Comparison of ENCODE assay signal across 7 cellular contexts in genomic region chr7:5605266-5605665, GRCh38. TPM values are rescaled to one million over a fixed set of nuclear protein-coding genes. Genes with fewer than 3 reads are reported as not detected.
A peak's percentile ranks its signal among the peaks of the same experiment; 100 is the strongest.
DNase-seq lines count a peak whose midpoint lies in the region; ATAC-seq and TF ChIP-seq lines count a peak whose summit lies in the region.
"Not testable (repeated sequence)": the region's sequence is repeated elsewhere in the genome, so short reads cannot be mapped to it uniquely, and the experiment has no call there.

No MANE protein-coding gene starts in this region.

- not testable (repeated sequence) for TF ChIP-seq POLR2A in IMR-90 (IDR thresholded peaks at IDR 0.05; ENCODE audit: low read depth, low read length)

- no CpG with 5 or more reads among the region's 27 CpGs for WGBS in H9 (ENCODE audit: extremely low coverage, insufficient read length, low lambda C conversion rate)
- WGBS in IMR-90 (ENCODE audit: extremely low coverage in 2 of 2, insufficient read length in 1 of 2), 2 experiments: 92% methylated on average over 20 of the region's 27 CpGs; no CpG with 5 or more reads in 1 of the 2 experiments
- WGBS in mesenchymal stem cell: 91% methylated on average over 27 of the region's 27 CpGs

- not testable (repeated sequence) for BruUV-seq in IMR-90 (replicated peaks; lab: Mats Ljungman, UMichigan)
- BruUV-seq in PC-9 (replicated peaks; lab: Mats Ljungman, UMichigan): TSS peak; percentile 21

- not testable (repeated sequence) for H3K79me1 ChIP-seq in H9 (ENCODE audit: insufficient read depth, low read depth, low read length, poor library complexity, severe bottlenecking); mesenchymal stem cell (replicated peaks; ENCODE audit: low read length, poor library complexity, severe bottlenecking)
- H3K79me1 ChIP-seq in IMR-90 (ENCODE audit: low read depth in 1 of 2, low read length in 2 of 2): peaks cover 0 to 51% of the 10 kb centered on the region in 2 experiments; a peak in 3 of 4 replicates

- not testable (repeated sequence) for H4K8ac ChIP-seq in H9 (replicated peaks; ENCODE audit: insufficient read length, low read depth, low read length); IMR-90 (ENCODE audit: low read depth in 2 of 2, low read length in 2 of 2); mesenchymal stem cell (ENCODE audit: low read length)

- CTCF ChIA-PET in IMR-90 (lab: Yijun Ruan, JAX); PC-9 (lab: Charles Lee): not testable (repeated sequence)

- H3K9me3 Mint-ChIP-seq in H9; chondrocyte (ENCODE audit: low read depth); stimulated activated naive B cell treated with anti-CD40 and anti-IgM and Interleukin-4, amounts not matched to agents 10 μg/mL and 1 μg/mL and 100 μg/mL, for 72 hours: not testable (repeated sequence)

- not testable (repeated sequence) for TF ChIP-seq RAD21 in IMR-90 (IDR thresholded peaks at IDR 0.05; ENCODE audit: low read length)

- H3K36me3 ChIP-seq in IMR-90 (ENCODE audit: control insufficient read depth, insufficient read depth, low read length) (peaks cover 53% of the 10 kb centered on the region), PC-9 (ENCODE audit: low read depth) (peaks cover 15% of the 10 kb centered on the region), RWPE2 (ENCODE audit: low read depth) (peaks cover 55% of the 10 kb centered on the region), mesenchymal stem cell (ENCODE audit: control insufficient read depth in 1 of 2, insufficient read depth in 2 of 2, low read depth in 1 of 2, low read length in 2 of 2) (peaks cover 36 to 64% of the 10 kb centered on the region in 2 experiments)

- H4K5ac ChIP-seq in H9 (ENCODE audit: insufficient read length, low read depth, low read length); IMR-90 (ENCODE audit: low read depth, low read length): not testable (repeated sequence)

- not testable (repeated sequence) for H3K27me3 Mint-ChIP-seq in H9 (ENCODE audit: low read depth); chondrocyte (ENCODE audit: low read depth); stimulated activated naive B cell treated with anti-CD40 and anti-IgM and Interleukin-4, amounts not matched to agents 10 μg/mL and 1 μg/mL and 100 μg/mL, for 72 hours

- H3K9ac ChIP-seq in H9 (ENCODE audit: extremely low read depth, insufficient read length, low read length); IMR-90 (ENCODE audit: low read depth, low read length); mesenchymal stem cell (ENCODE audit: low read length): not testable (repeated sequence)

- not testable (repeated sequence) for H3K79me2 ChIP-seq in H9 (ENCODE audit: insufficient read depth, low read length)
- H3K79me2 ChIP-seq in PC-9 (ENCODE audit: low read depth): peaks cover 21% of the 10 kb centered on the region

- H2BK12ac ChIP-seq in H9 (ENCODE audit: insufficient read length, low read depth, low read length); mesenchymal stem cell (ENCODE audit: low read length in 2 of 2): not testable (repeated sequence)

- peak; percentile 25 for DNase-seq in H9
- DNase-seq in IMR-90; PC-9; RWPE2 (ENCODE audit: low spot score); chondrocyte (ENCODE audit: low spot score); mesenchymal stem cell; stimulated activated naive B cell treated with anti-CD40 and anti-IgM and Interleukin-4, amounts not matched to agents 10 μg/mL and 1 μg/mL and 100 μg/mL, for 72 hours: not testable (repeated sequence)

- H3K9me3 ChIP-seq in H9 (ENCODE audit: control insufficient read depth, low read depth, low read length); IMR-90 (ENCODE audit: control insufficient read depth, insufficient read depth, low read length); PC-9 (ENCODE audit: insufficient read depth, low read depth); RWPE2 (ENCODE audit: severe bottlenecking); mesenchymal stem cell (ENCODE audit: control insufficient read depth, low read length): not testable (repeated sequence)

- H4K20me1 ChIP-seq in H9 (ENCODE audit: control insufficient read depth, insufficient read depth, insufficient read length): not testable (repeated sequence)
- H4K20me1 ChIP-seq in IMR-90 (ENCODE audit: insufficient read depth, low read length): peaks cover 72% of the 10 kb centered on the region
- peaks cover 32% of the 10 kb centered on the region for H4K20me1 ChIP-seq in PC-9 (ENCODE audit: insufficient read depth)

- not testable (repeated sequence) for H3T11ph ChIP-seq in H9 (ENCODE audit: low read length)

- H3K4me1 ChIP-seq in H9 (ENCODE audit: insufficient read depth, low read length); IMR-90 (ENCODE audit: control insufficient read depth, insufficient read depth, low read length); PC-9 (replicated peaks; ENCODE audit: insufficient read depth): not testable (repeated sequence)
- peaks cover 18% of the 10 kb centered on the region for H3K4me1 ChIP-seq in RWPE2 (ENCODE audit: insufficient read depth, poor library complexity, severe bottlenecking)
- H3K4me1 ChIP-seq in mesenchymal stem cell (ENCODE audit: control insufficient read depth, insufficient read depth, low read depth, low read length): peaks cover 18% of the 10 kb centered on the region

- not testable (repeated sequence) for H2BK20ac ChIP-seq in H9 (ENCODE audit: low read depth, low read length, poor library complexity, severe bottlenecking); IMR-90 (ENCODE audit: low read depth, low read length)

- H3K36me3 Mint-ChIP-seq in H9 (ENCODE audit: insufficient read depth in 1 of 3, low read depth in 3 of 3) (peaks cover 14 to 39% (median 33%) of the 10 kb centered on the region in 3 experiments), chondrocyte (ENCODE audit: low read depth) (peaks cover 14% of the 10 kb centered on the region)
- peaks cover 9 to 11% of the 10 kb centered on the region in 2 donors for H3K36me3 Mint-ChIP-seq in stimulated activated naive B cell treated with anti-CD40 and anti-IgM and Interleukin-4, amounts not matched to agents 10 μg/mL and 1 μg/mL and 100 μg/mL, for 72 hours

- H2AK9ac ChIP-seq in IMR-90 (replicated peaks; ENCODE audit: low read depth, low read length, poor library complexity): not testable (repeated sequence)

- intact Hi-C loops in IMR-90 (cut with micrococcal nuclease); PC-9 (cut with micrococcal nuclease; ENCODE audit: unreplicated experiment): not testable (repeated sequence)

- TF ChIP-seq CTCF in H9 (conservative IDR thresholded peaks at IDR 0.05); IMR-90 (conservative IDR thresholded peaks at IDR 0.05; ENCODE audit: low read depth, low read length); PC-9 (conservative IDR thresholded peaks at IDR 0.05); RWPE2 (IDR thresholded peaks at IDR 0.05; ENCODE audit: poor library complexity, severe bottlenecking); chondrocyte (IDR thresholded peaks at IDR 0.05): not testable (repeated sequence)

- not testable (repeated sequence) for H3K27me3 ChIP-seq in H9 (ENCODE audit: insufficient read depth, low read length); IMR-90 (ENCODE audit: control insufficient read depth, insufficient read depth, low read length); PC-9 (ENCODE audit: insufficient read depth, low read depth); RWPE2 (ENCODE audit: insufficient read depth, poor library complexity, severe bottlenecking); mesenchymal stem cell (ENCODE audit: control insufficient read depth in 1 of 2, insufficient read depth in 1 of 2, low read length in 2 of 2)

- not testable (repeated sequence) for H3K56ac ChIP-seq in H9 (ENCODE audit: insufficient read length, low read depth, low read length); IMR-90 (ENCODE audit: extremely low read depth, insufficient read depth, low read length)

- H3K4me3 ChIP-seq in IMR-90 (ENCODE audit: insufficient read depth, low read depth, low read length); PC-9; RWPE2 (ENCODE audit: severe bottlenecking); mesenchymal stem cell (ENCODE audit: insufficient read depth in 1 of 2, low read depth in 1 of 2, low read length in 2 of 2): not testable (repeated sequence)

- H2AFZ ChIP-seq in H9 (ENCODE audit: low read length); PC-9; mesenchymal stem cell (ENCODE audit: low read depth, low read length): not testable (repeated sequence)
- H2AFZ ChIP-seq in IMR-90 (replicated peaks; ENCODE audit: low read length, poor library complexity): peak overlapping the region; percentile 14

- H3K18ac ChIP-seq in H9 (ENCODE audit: insufficient read length, low read depth, low read length); IMR-90 (ENCODE audit: low read depth, low read length); mesenchymal stem cell (ENCODE audit: low read depth in 1 of 2, low read length in 2 of 2): not testable (repeated sequence)

- H4K91ac ChIP-seq in H9 (ENCODE audit: insufficient read length, low read depth, low read length); IMR-90 (ENCODE audit: insufficient read depth, low read depth, low read length): not testable (repeated sequence)
- peak overlapping the region; percentile 61 for H4K91ac ChIP-seq in mesenchymal stem cell (ENCODE audit: low read length)

- POLR2A ChIA-PET in IMR-90 (lab: Charles Lee; ENCODE audit: unreplicated experiment); PC-9 (lab: Charles Lee; ENCODE audit: unreplicated experiment): not testable (repeated sequence)

- H3K9me2 ChIP-seq in PC-9 (ENCODE audit: insufficient read depth): not testable (repeated sequence)

- ATAC-seq in IMR-90 (ENCODE audit: low read depth); RWPE2 (ENCODE audit: low read depth); stimulated activated naive B cell treated with anti-CD40 and anti-IgM and Interleukin-4, amounts not matched to agents 10 μg/mL and 1 μg/mL and 100 μg/mL, for 72 hours (replicated peaks): not testable (repeated sequence)

- H3K4me3 Mint-ChIP-seq in H9; chondrocyte (ENCODE audit: unreplicated experiment); stimulated activated naive B cell treated with anti-CD40 and anti-IgM and Interleukin-4, amounts not matched to agents 10 μg/mL and 1 μg/mL and 100 μg/mL, for 72 hours: not testable (repeated sequence)

- H3K9me1 ChIP-seq in IMR-90 (ENCODE audit: insufficient read depth, low read length): not testable (repeated sequence)

- H3K27ac ChIP-seq in H9 (ENCODE audit: insufficient read length, low read depth, low read length); IMR-90 (ENCODE audit: insufficient read depth, low read length); PC-9; mesenchymal stem cell (ENCODE audit: low read length, poor library complexity, severe bottlenecking): not testable (repeated sequence)
- peak overlapping the region; percentile 89 for H3K27ac ChIP-seq in RWPE2 (ENCODE audit: poor library complexity, severe bottlenecking)

- H3K4me1 Mint-ChIP-seq in H9 (peaks cover 0 to 15% of the 10 kb centered on the region in 2 experiments; a peak in 2 of 4 replicates), chondrocyte (ENCODE audit: low read depth) (peaks cover 18% of the 10 kb centered on the region)
- H3K4me1 Mint-ChIP-seq in stimulated activated naive B cell treated with anti-CD40 and anti-IgM and Interleukin-4, amounts not matched to agents 10 μg/mL and 1 μg/mL and 100 μg/mL, for 72 hours: not testable (repeated sequence)

- not testable (repeated sequence) for H3K23ac ChIP-seq in H9 (ENCODE audit: insufficient read length, low read depth, low read length); IMR-90 (ENCODE audit: low read depth, low read length); mesenchymal stem cell (ENCODE audit: low read length in 2 of 2)

- not testable (repeated sequence) for H3K23me2 ChIP-seq in H9 (ENCODE audit: insufficient read length, low read depth, low read length, poor library complexity, severe bottlenecking)

- H2BK5ac ChIP-seq in H9 (ENCODE audit: insufficient read length, low read length); IMR-90 (ENCODE audit: low read depth, low read length, poor library complexity, severe bottlenecking); mesenchymal stem cell (ENCODE audit: low read depth, low read length, poor library complexity, severe bottlenecking): not testable (repeated sequence)

- in situ Hi-C loops in IMR-90 (cut with MboI; ENCODE audit: low sequenced_read_pairs): not testable (repeated sequence)

- H3K4ac ChIP-seq in H9 (ENCODE audit: low read depth, low read length); IMR-90 (ENCODE audit: low read depth, low read length); mesenchymal stem cell (ENCODE audit: low read depth in 1 of 2, low read length in 2 of 2): not testable (repeated sequence)

- not testable (repeated sequence) for H2AK5ac ChIP-seq in H9 (ENCODE audit: insufficient read length, low read length); IMR-90 (ENCODE audit: low read depth, low read length); mesenchymal stem cell (ENCODE audit: low read length, severe bottlenecking)

- H2BK15ac ChIP-seq in H9 (ENCODE audit: low read depth, low read length); IMR-90 (ENCODE audit: low read depth, low read length); mesenchymal stem cell (ENCODE audit: low read depth, poor library complexity, severe bottlenecking): not testable (repeated sequence)

- not testable (repeated sequence) for H2BK120ac ChIP-seq in H9 (ENCODE audit: low read depth, low read length, poor library complexity, severe bottlenecking); IMR-90 (ENCODE audit: low read depth, low read length); mesenchymal stem cell (ENCODE audit: low read depth, low read length)

- H3K4me2 ChIP-seq in H9 (ENCODE audit: insufficient read depth, insufficient read length, low read length); IMR-90 (ENCODE audit: low read depth, low read length); PC-9; mesenchymal stem cell (ENCODE audit: low read length, poor library complexity, severe bottlenecking): not testable (repeated sequence)

- H3K27ac Mint-ChIP-seq in H9: peak overlapping the region in 1 of 3 experiments; percentile 18; a peak in 1 of 7 replicates
- peak overlapping the region; percentile 32 for H3K27ac Mint-ChIP-seq in chondrocyte (ENCODE audit: unreplicated experiment)
- peak overlapping the region; percentile 37 for H3K27ac Mint-ChIP-seq in stimulated activated naive B cell treated with anti-CD40 and anti-IgM and Interleukin-4, amounts not matched to agents 10 μg/mL and 1 μg/mL and 100 μg/mL, for 72 hours

- H3F3A ChIP-seq in PC-9 (ENCODE audit: insufficient read depth, low read depth): peaks cover 33% of the 10 kb centered on the region

- not testable (repeated sequence) for H3K14ac ChIP-seq in H9 (ENCODE audit: insufficient read depth, low read length); IMR-90 (replicated peaks; ENCODE audit: low read depth, low read length); mesenchymal stem cell (ENCODE audit: low read length in 2 of 2)

- dilution Hi-C loops in IMR-90 (cut with HindIII; ENCODE audit: low sequenced_read_pairs, unreplicated experiment): not testable (repeated sequence)

RNA-seq across cellular contexts. Expression of gene FSCN1, which starts 12.7 kb away (rescaled TPM):
- 293 and 302 TPM in 2 replicates for total RNA-seq in H9 (2021)
- total RNA-seq in IMR-90 (2012; rRNA removed): 118 and 137 TPM in 2 replicates
- 277 and 353 TPM in 2 replicates for polyA plus RNA-seq in IMR-90 (2012; rRNA removed)
- 217 and 436 TPM in 2 replicates for polyA plus RNA-seq in IMR-90 (2012; cell fraction: cytosol; rRNA removed)
- 131 and 368 TPM in 2 replicates for polyA plus RNA-seq in IMR-90 (2012; cell fraction: nucleus; rRNA removed; ENCODE audit: low replicate concordance)
- 379 and 381 TPM in 2 replicates for total RNA-seq in PC-9 (2021)
- 166 to 210 TPM (median 167 TPM) in 3 replicates for total RNA-seq in chondrocyte
- polyA plus RNA-seq in mesenchymal stem cell (2013, experiment 1 of 2): 241 TPM
- 235 TPM for polyA plus RNA-seq in mesenchymal stem cell (2013, experiment 2 of 2)
